14 cellular contexts compared by ENCODE assay signal in the genomic region with DNA sequence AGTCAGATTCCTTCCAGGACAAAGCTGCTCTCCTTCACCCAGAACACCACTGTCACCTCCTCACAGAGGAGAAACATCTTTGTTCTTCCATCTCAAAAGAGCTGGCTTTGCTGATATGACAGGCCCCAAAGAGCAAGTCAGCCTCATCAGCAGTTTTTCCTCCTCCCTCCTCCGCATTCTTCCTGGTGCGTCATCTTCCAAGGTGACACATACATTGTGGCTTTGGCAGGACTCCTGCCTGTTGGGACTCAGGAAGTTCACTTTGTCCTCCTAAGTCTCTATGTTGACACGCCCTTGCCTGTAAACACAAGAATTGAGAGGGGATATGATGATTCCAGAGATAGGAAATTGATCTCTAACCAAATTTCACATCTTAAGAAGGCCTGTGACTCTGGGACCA. TPM values are rescaled to one million over a fixed set of nuclear protein-coding genes. Genes with fewer than 3 reads are reported as not detected.
DNase-seq lines count a peak whose midpoint lies in the region; FAIRE-seq and TF ChIP-seq lines count a peak whose summit lies in the region.
"Not testable (repeated sequence)": the region's sequence is repeated elsewhere in the genome, so short reads cannot be mapped to it uniquely, and the experiment has no call there.
"Had no signal": no experiment of that assay in that cellular context is flagged by ENCODE, and none has a peak within 500 bp of the region (broad histone marks: within the 10 kb centered on the region; RNA-seq: fewer than 3 reads in every experiment).

No MANE protein-coding gene starts in this region.

- H3K27ac Mint-ChIP-seq in T-helper 2 cell treated with Interferon-gamma antibody and Interleukin-4, amounts not matched to agents 5 μg/mL and 100 μg/mL, for 36 hours = not testable (repeated sequence)

- not testable (repeated sequence) for H3K36me3 Mint-ChIP-seq in T-helper 2 cell treated with Interferon-gamma antibody and Interleukin-4, amounts not matched to agents 5 μg/mL and 100 μg/mL, for 36 hours (ENCODE audit: low read depth)

- not testable (repeated sequence) for H3K9me3 Mint-ChIP-seq in T-helper 2 cell treated with Interferon-gamma antibody and Interleukin-4, amounts not matched to agents 5 μg/mL and 100 μg/mL, for 36 hours

- not testable (repeated sequence) for TF ChIP-seq CTCF in AG10803 (conservative IDR thresholded peaks at IDR 0.05; ENCODE audit: low read length); brain microvascular endothelial cell (IDR thresholded peaks at IDR 0.05; ENCODE audit: low read depth, low read length, missing control alignments); fibroblast of mammary gland (conservative IDR thresholded peaks at IDR 0.05; ENCODE audit: control insufficient read depth, insufficient read depth, low read depth, low read length)

- not testable (repeated sequence) for H3K4me3 ChIP-seq in AG10803 (ENCODE audit: low read length); MG63; brain microvascular endothelial cell (ENCODE audit: low read depth, low read length); fibroblast of mammary gland (ENCODE audit: control insufficient read depth, low read depth, low read length)

- peak overlapping the region; percentile 62 for H3K4me3 Mint-ChIP-seq in T-helper 2 cell treated with Interferon-gamma antibody and Interleukin-4, amounts not matched to agents 5 μg/mL and 100 μg/mL, for 36 hours

- H3K4me1 Mint-ChIP-seq in T-helper 2 cell treated with Interferon-gamma antibody and Interleukin-4, amounts not matched to agents 5 μg/mL and 100 μg/mL, for 36 hours (ENCODE audit: low read depth) = peaks cover 23% of the 10 kb centered on the region

- not testable (repeated sequence) for TF ChIP-seq POLR2A in H54 (IDR thresholded peaks at IDR 0.05; ENCODE audit: low read depth, low read length)

- in situ Hi-C loops in brain microvascular endothelial cell (cut with HindIII; ENCODE audit: low pct_ligation_motif_present, low sequenced_read_pairs) = not testable (repeated sequence)

- DNase-seq in AG10803 (ENCODE audit: low read depth) = peak; percentile 58
- DNase-seq in H54 (ENCODE audit: insufficient read length, low spot score) = peak; percentile 40
- DNase-seq in MG63 = peak; percentile 30
- not testable (repeated sequence) for DNase-seq in T-helper 2 cell treated with Interferon-gamma antibody and Interleukin-4, amounts not matched to agents 5 μg/mL and 100 μg/mL, for 36 hours (ENCODE audit: low spot score)
- DNase-seq in brain microvascular endothelial cell = peak; percentile 68
- peak; percentile 87 for DNase-seq in fibroblast of mammary gland (ENCODE audit: low read depth)
- DNase-seq in kidney glomerular epithelial cell (lab: John Stamatoyannopoulos, UW) = peak; percentile 35
- peak; percentile 54 for DNase-seq in renal cortical epithelial cell (ENCODE audit: low read depth)

- not testable (repeated sequence) for H3K27me3 Mint-ChIP-seq in T-helper 2 cell treated with Interferon-gamma antibody and Interleukin-4, amounts not matched to agents 5 μg/mL and 100 μg/mL, for 36 hours (ENCODE audit: low read depth)

- not testable (repeated sequence) for H3K27me3 ChIP-seq in MG63; brain microvascular endothelial cell (replicated peaks)

- not testable (repeated sequence) for H3K9me3 ChIP-seq in MG63

- not testable (repeated sequence) for H3K27ac ChIP-seq in brain microvascular endothelial cell

- FAIRE-seq in H54 (lab: Jason Lieb, UNC) = peak; percentile 85

- not testable (repeated sequence) for H3K36me3 ChIP-seq in MG63; brain microvascular endothelial cell (replicated peaks)

RNA-seq across cellular contexts. Expression of a gene that starts 23.1 kb away (rescaled TPM):
- not detected in 2 replicates for total RNA-seq in MG63 (2014; rRNA removed; shearing (Covaris generic); ENCODE audit: low replicate concordance)
- not detected in 2 replicates for total RNA-seq in renal cortical epithelial cell
- total RNA-seq: activated CD8-positive, alpha-beta T cell treated with anti-CD3 and anti-CD28 coated beads for 36 hours; Caco-2; dermis microvascular lymphatic vessel endothelial cell; G401; right lobe of liver; upper lobe of right lung had no signal
